8 cellular contexts compared by ENCODE assay signal in the genomic region with DNA sequence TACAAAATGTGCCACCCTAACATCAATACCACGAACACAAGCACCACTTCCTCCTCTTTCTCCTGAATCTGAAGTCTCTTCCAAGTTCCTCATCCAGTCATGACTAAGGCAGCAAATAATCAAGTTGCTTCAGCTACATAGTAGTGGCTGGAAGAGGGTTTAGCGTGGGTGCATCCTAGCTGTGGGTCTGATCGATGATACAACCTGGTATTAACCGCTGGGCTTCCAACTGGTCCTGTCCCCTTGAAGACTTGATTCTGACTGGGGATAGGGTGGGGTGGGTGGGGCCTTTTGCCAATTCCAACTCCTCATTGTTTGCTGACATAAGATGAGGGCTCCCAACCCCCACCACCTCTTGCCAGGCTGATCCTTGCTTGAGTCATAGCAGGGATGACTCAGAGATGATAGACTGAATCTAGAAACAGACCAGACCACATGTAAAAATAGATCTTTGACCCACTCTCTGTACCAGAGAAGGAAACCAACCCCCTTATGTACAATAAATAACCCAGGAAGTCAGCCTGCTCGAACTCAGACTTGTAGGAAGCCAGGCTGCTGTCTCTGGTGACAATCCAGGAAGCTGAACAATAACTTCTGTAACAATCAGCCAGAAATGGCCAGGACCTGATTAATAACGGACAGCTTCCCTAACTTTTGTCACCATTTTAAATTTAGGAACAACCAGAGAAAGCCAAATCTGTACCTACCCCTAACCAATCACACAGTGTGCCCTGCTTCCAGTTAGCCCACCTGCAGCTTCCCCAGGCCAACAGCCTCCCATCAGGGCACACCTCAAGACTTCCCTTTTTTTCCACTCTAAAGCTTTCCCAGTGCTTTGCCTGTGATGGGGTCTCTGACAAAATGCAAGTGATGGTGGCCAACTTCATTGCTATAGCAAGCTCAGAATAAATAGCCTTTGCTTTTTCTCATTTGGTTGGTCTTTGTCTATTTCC.
A peak's percentile ranks its signal among the peaks of the same experiment; 100 is the strongest.
DNase-seq lines count a peak whose midpoint lies in the region; ATAC-seq lines count a peak whose summit lies in the region.

No MANE protein-coding gene starts in this region.

- peaks cover 19% of the 10 kb centered on the region for H3K9me3 Mint-ChIP-seq in activated T-helper 2 cell treated with anti-CD3 and anti-CD28 coated beads, Interferon-gamma antibody, Interleukin-2, Interleukin-4, amounts not matched to agents 10 μg/mL and 5 μg/mL and 100 μg/mL, durations not matched to agents 14 hours and 24 hours and 36 hours

- peaks cover 11% of the 10 kb centered on the region for H3K4me1 ChIP-seq in right cardiac atrium (ENCODE audit: control insufficient read depth, insufficient read depth, low read length)

- no peak overlapping the region for H3K4me3 ChIP-seq in right cardiac atrium (ENCODE audit: low read length)

- peaks cover 14% of the 10 kb centered on the region for H3K36me3 Mint-ChIP-seq in activated T-helper 2 cell treated with anti-CD3 and anti-CD28 coated beads, Interferon-gamma antibody, Interleukin-2, Interleukin-4, amounts not matched to agents 10 μg/mL and 5 μg/mL and 100 μg/mL, durations not matched to agents 14 hours and 24 hours and 36 hours (ENCODE audit: low read depth)

- peak; percentile 92 to 94 for ATAC-seq in activated CD4-positive, CD25-positive, alpha-beta regulatory T cell treated with anti-CD3 and anti-CD28 coated beads, Interleukin-2, amount 50 U/mL, for 24 hours
- peak; percentile 97 for ATAC-seq in HG02642 (IDR thresholded peaks at IDR 0.05; ENCODE audit: poor library complexity, unreplicated experiment)
- peak; percentile 77 to 95 for ATAC-seq in right cardiac atrium

- DNase-seq in activated CD4-positive, CD25-positive, alpha-beta regulatory T cell (lab: John Stamatoyannopoulos, UW): no peak
- DNase-seq in NCI-H460 (ENCODE audit: extremely low read depth, low read depth) (peak; percentile 47), right cardiac atrium (peak in 2 of 3 donors; percentile 54 to 69), UCSD-AML1 (lab: John Stamatoyannopoulos, UW; ENCODE audit: unreplicated experiment) (no peak)
- peak; percentile 28 for DNase-seq in activated T-helper 2 cell treated with anti-CD3 and anti-CD28 coated beads, Interferon-gamma antibody, Interleukin-2, Interleukin-4, amounts not matched to agents 10 μg/mL and 5 μg/mL and 100 μg/mL, durations not matched to agents 14 hours and 24 hours and 36 hours (ENCODE audit: low spot score)
- DNase-seq in stimulated activated CD4-positive, alpha-beta T cell treated with anti-CD3 and anti-CD28 coated beads, TNF-alpha, amount 100 ng/mL, for 48 hours (ENCODE audit: low read depth in 3 of 3): peak; percentile 35 to 58 (median 47)

- H3K27me3 ChIP-seq in right cardiac atrium (ENCODE audit: control insufficient read depth, insufficient read depth): no peaks in the 10 kb centered on the region

- no peak overlapping the region for H3K27ac ChIP-seq in right cardiac atrium (ENCODE audit: low read length)

- H3K9me3 ChIP-seq in right cardiac atrium (ENCODE audit: control insufficient read depth, low read length): no peaks in the 10 kb centered on the region

- intact Hi-C loops in activated T-helper 2 cell treated with anti-CD3 and anti-CD28 coated beads, Interferon-gamma antibody, Interleukin-2, Interleukin-4, amounts not matched to agents 10 μg/mL and 5 μg/mL and 100 μg/mL, durations not matched to agents 14 hours and 24 hours and 36 hours (cut with micrococcal nuclease): loop anchor here (1.0 to 10.0 kb wide), 9 partner anchors 19 to 710 kb away; no protein-coding TSS in a partner anchor
- intact Hi-C loops in right cardiac atrium (cut with DNase I): no loop called here

- H3K4me1 Mint-ChIP-seq in activated T-helper 2 cell treated with anti-CD3 and anti-CD28 coated beads, Interferon-gamma antibody, Interleukin-2, Interleukin-4, amounts not matched to agents 10 μg/mL and 5 μg/mL and 100 μg/mL, durations not matched to agents 14 hours and 24 hours and 36 hours (ENCODE audit: low read depth): peaks cover 55% of the 10 kb centered on the region

- peak overlapping the region; percentile 79 for H3K27ac Mint-ChIP-seq in activated T-helper 2 cell treated with anti-CD3 and anti-CD28 coated beads, Interferon-gamma antibody, Interleukin-2, Interleukin-4, amounts not matched to agents 10 μg/mL and 5 μg/mL and 100 μg/mL, durations not matched to agents 14 hours and 24 hours and 36 hours

- H3K27me3 Mint-ChIP-seq in activated T-helper 2 cell treated with anti-CD3 and anti-CD28 coated beads, Interferon-gamma antibody, Interleukin-2, Interleukin-4, amounts not matched to agents 10 μg/mL and 5 μg/mL and 100 μg/mL, durations not matched to agents 14 hours and 24 hours and 36 hours (ENCODE audit: low read depth): no peaks in the 10 kb centered on the region

- 55% methylated on average over 6 of the region's 6 CpGs for WGBS in right cardiac atrium

- no peak overlapping the region for H3K4me3 Mint-ChIP-seq in activated T-helper 2 cell treated with anti-CD3 and anti-CD28 coated beads, Interferon-gamma antibody, Interleukin-2, Interleukin-4, amounts not matched to agents 10 μg/mL and 5 μg/mL and 100 μg/mL, durations not matched to agents 14 hours and 24 hours and 36 hours (ENCODE audit: low read depth)

Comparison
In these comparisons a context has a peak if more than half of its experiments do, and no peak if none do; other contexts are left out.
1. DNase-seq: peak in NCI-H460 (single experiment), activated T-helper 2 cell treated with anti-CD3 and anti-CD28 coated beads, Interferon-gamma antibody, Interleukin-2, Interleukin-4, amounts not matched to agents 10 μg/mL and 5 μg/mL and 100 μg/mL, durations not matched to agents 14 hours and 24 hours and 36 hours (single experiment), right cardiac atrium (2 of 3) and stimulated activated CD4-positive, alpha-beta T cell treated with anti-CD3 and anti-CD28 coated beads, TNF-alpha, amount 100 ng/mL, for 48 hours (3 of 3); none in activated CD4-positive, CD25-positive, alpha-beta regulatory T cell (0 of 4) and UCSD-AML1 (single experiment).
2. Peak in every context shown above with its lines, with median percentiles within 50 percentile points of each other: ATAC-seq.